Comparison of ENCODE assay signal across 8 cellular contexts in the genomic region with DNA sequence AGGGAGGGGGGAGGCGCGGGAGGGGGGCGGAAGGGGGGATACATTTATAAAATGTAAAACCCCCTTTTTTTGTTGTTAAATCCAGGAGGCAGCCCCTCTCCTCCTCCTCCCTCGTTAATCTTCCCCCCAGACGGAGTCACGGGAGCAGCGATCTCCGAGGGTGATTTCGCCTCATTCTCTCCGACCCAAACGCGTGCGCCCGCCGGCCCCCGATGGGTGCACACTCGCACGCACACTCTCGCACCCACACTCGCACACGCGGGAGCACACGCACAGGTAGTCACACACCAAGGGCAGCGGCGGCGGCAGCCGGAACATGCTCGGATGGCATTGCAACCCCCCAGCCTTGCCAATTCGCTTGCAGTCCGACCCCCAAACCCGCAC. TPM values are rescaled to one million over a fixed set of nuclear protein-coding genes. Genes with fewer than 3 reads are reported as not detected.
DNase-seq lines count a peak whose midpoint lies in the region; ATAC-seq and TF ChIP-seq lines count a peak whose summit lies in the region.

No MANE protein-coding gene starts in this region.

- BruUV-seq in PC-3 (replicated peaks; lab: Mats Ljungman, UMichigan), result no TSS peak

- intact Hi-C loops in PC-3 (cut with micrococcal nuclease), result no loop called here
- intact Hi-C loops in Right ventricle myocardium superior (cut with DNase I), result loop anchor here (5.0 to 10.0 kb wide), 2 partner anchors 38 to 85 kb away; no protein-coding TSS in a partner anchor

- H3K27me3 ChIP-seq in GM23248 (replicated peaks; ENCODE audit: insufficient read depth) (no peaks in the 10 kb centered on the region), PC-3 (ENCODE audit: low read length) (no peaks in the 10 kb centered on the region), rectal smooth muscle tissue (ENCODE audit: control insufficient read depth, insufficient read depth, low read length) (no peaks in the 10 kb centered on the region)

- H3F3A ChIP-seq in GM23248 (ENCODE audit: insufficient read depth) (peaks cover 12% of the 10 kb centered on the region), PC-3 (ENCODE audit: low read length, unreplicated experiment) (no peaks in the 10 kb centered on the region)

- 1 to 2% methylated on average over 17 to 31 of the region's 31 CpGs for WGBS in GM23248 (ENCODE audit: low coverage in 1 of 2, low lambda C conversion rate in 2 of 2, missing lambda C conversion rate in 2 of 2), 2 experiments

- H2AFZ ChIP-seq in GM23248 (peak overlapping the region; percentile 81), PC-3 (ENCODE audit: low read length) (peak overlapping the region; percentile 78)

- H3K4me2 ChIP-seq in GM23248 (ENCODE audit: unreplicated experiment), result peak overlapping the region; percentile 92
- peak overlapping the region; percentile 99 for H3K4me2 ChIP-seq in PC-3 (ENCODE audit: low read length)

- H3K9me2 ChIP-seq in GM23248 (ENCODE audit: insufficient read depth) (no peaks in the 10 kb centered on the region), PC-3 (replicated peaks; ENCODE audit: low read length) (no peaks in the 10 kb centered on the region)

- H3K79me2 ChIP-seq in GM23248 (ENCODE audit: insufficient read depth), result peaks cover 72% of the 10 kb centered on the region
- H3K79me2 ChIP-seq in PC-3 (ENCODE audit: low read length), result peaks cover 76% of the 10 kb centered on the region

- H3K27ac ChIP-seq in GM23248, result peak overlapping the region; percentile 91
- H3K27ac ChIP-seq in PC-3 (ENCODE audit: low read length), result peak overlapping the region; percentile 87
- H3K27ac ChIP-seq in rectal smooth muscle tissue (ENCODE audit: low read depth, low read length), result peak overlapping the region; percentile 96

- H3K36me3 ChIP-seq in GM23248 (ENCODE audit: low read depth) (no peaks in the 10 kb centered on the region), PC-3 (ENCODE audit: low read depth, low read length) (peaks cover 4% of the 10 kb centered on the region; the same call in 1 of the 2 replicates), rectal smooth muscle tissue (ENCODE audit: control insufficient read depth, insufficient read depth, low read length) (no peaks in the 10 kb centered on the region)

- H4K20me1 ChIP-seq in GM23248 (ENCODE audit: insufficient read depth) (no peaks in the 10 kb centered on the region), PC-3 (ENCODE audit: low read length) (peaks cover 11% of the 10 kb centered on the region; the same call in 1 of the 2 replicates)

- POLR2A ChIA-PET in PC-3 (lab: Charles Lee; ENCODE audit: unreplicated experiment), result no interaction called here

- in situ Hi-C loops in GM23248 (cut with MboI), result no loop called here

- TF ChIP-seq CTCF in PC-3 (conservative IDR thresholded peaks at IDR 0.05; ENCODE audit: low read depth, low read length), result no peak

- H3K9ac ChIP-seq in GM23248, result peak overlapping the region; percentile 97
- peak overlapping the region; percentile 96 for H3K9ac ChIP-seq in PC-3 (ENCODE audit: low read length)
- H3K9ac ChIP-seq in rectal smooth muscle tissue (ENCODE audit: low read length), result peak overlapping the region; percentile 75

- H3K4me1 ChIP-seq in GM23248 (ENCODE audit: insufficient read depth) (peaks cover 22% of the 10 kb centered on the region), PC-3 (ENCODE audit: insufficient read depth, low read length) (peaks cover 27% of the 10 kb centered on the region), rectal smooth muscle tissue (ENCODE audit: control insufficient read depth, insufficient read depth, low read length) (peaks cover 14% of the 10 kb centered on the region)

- CTCF ChIA-PET in PC-3 (lab: Charles Lee), result no interaction called here

- no peaks in the 10 kb centered on the region for H3K9me3 ChIP-seq in GM23248 (ENCODE audit: low read depth)
- H3K9me3 ChIP-seq in PC-3 (ENCODE audit: low read length), result no peaks in the 10 kb centered on the region

- H3K4me3 ChIP-seq in GM23248, result peak overlapping the region; percentile 89
- peak overlapping the region; percentile 98 for H3K4me3 ChIP-seq in PC-3 (ENCODE audit: low read length)
- H3K4me3 ChIP-seq in rectal smooth muscle tissue (ENCODE audit: low read length), result peak overlapping the region; percentile 96

- peak; percentile 69 for DNase-seq in GM23248
- peak; percentile 28 for DNase-seq in PC-3
- peak; percentile 33 for DNase-seq in activated gamma-delta T cell (lab: John Stamatoyannopoulos, UW)
- peak; percentile 70 for DNase-seq in Right ventricle myocardium superior

- ATAC-seq in PC-3 (peak; percentile 6; the same call in 1 of the 2 replicates), Right ventricle myocardium superior (ENCODE audit: poor library complexity) (peak; percentile 4), GM21576 (IDR thresholded peaks at IDR 0.05; ENCODE audit: unreplicated experiment) (no peak), GM19324 (IDR thresholded peaks at IDR 0.05; ENCODE audit: low FRiP score, unreplicated experiment) (no peak), HG03469 (IDR thresholded peaks at IDR 0.05; ENCODE audit: unreplicated experiment) (no peak)

RNA-seq across cellular contexts. Expression of gene ANP32A, which starts 0.5 kb away (rescaled TPM):
- total RNA-seq in GM23248 (2014; rRNA removed; shearing (Covaris generic)), result 40.1 and 40.3 TPM in 2 replicates
- polyA plus RNA-seq in GM23248 (2016; fragmentation: Nextera tagmentation; extraction: Ambion mirVana), result 69.7 and 70.0 TPM in 2 replicates
- total RNA-seq in PC-3 (2014; rRNA removed) (106 and 151 TPM in 2 replicates), Right ventricle myocardium superior (118 TPM)

Comparison
In these comparisons a context has a peak if more than half of its experiments do, and no peak if none do; other contexts are left out.
1. ATAC-seq: peak in PC-3 (single experiment) and Right ventricle myocardium superior (single experiment); none in GM21576 (single experiment), GM19324 (single experiment) and HG03469 (single experiment).
2. Peak in every context shown above with its lines, with median percentiles within 50 percentile points of each other: DNase-seq, H3K27ac ChIP-seq, H3K4me3 ChIP-seq and H3K9ac ChIP-seq.